Comparison of ENCODE assay signal across 8 cellular contexts in genomic region chrX:103845165-103845653, GRCh38. TPM values are rescaled to one million over a fixed set of nuclear protein-coding genes. Genes with fewer than 3 reads are reported as not detected.
DNase-seq lines count a peak whose midpoint lies in the region; ATAC-seq and TF ChIP-seq lines count a peak whose summit lies in the region.

No MANE protein-coding gene starts in this region.

- H3K27me3 ChIP-seq in gastroesophageal sphincter (no peaks in the 10 kb centered on the region), parathyroid adenoma (ENCODE audit: control insufficient read depth, insufficient read depth, low read length) (no peaks in the 10 kb centered on the region)

- ATAC-seq in GM19397 (IDR thresholded peaks at IDR 0.05; ENCODE audit: unreplicated experiment): peak; percentile 86
- ATAC-seq in HG03439 (IDR thresholded peaks at IDR 0.05; ENCODE audit: unreplicated experiment): peak; percentile 87
- peak; percentile 85 for ATAC-seq in gastroesophageal sphincter

- no peak overlapping the region for H3K9ac ChIP-seq in parathyroid adenoma

- H3K4me1 ChIP-seq in gastroesophageal sphincter: peaks cover 0 to 5% (median 0%) of the 10 kb centered on the region in 3 donors
- H3K4me1 ChIP-seq in parathyroid adenoma: no peaks in the 10 kb centered on the region

- TF ChIP-seq EP300 in gastroesophageal sphincter (IDR thresholded peaks at IDR 0.05): no peak

- no peaks in the 10 kb centered on the region for H3K9me3 ChIP-seq in gastroesophageal sphincter
- H3K9me3 ChIP-seq in parathyroid adenoma (ENCODE audit: control insufficient read depth, low read length): no peaks in the 10 kb centered on the region

- H3K36me3 ChIP-seq in gastroesophageal sphincter (no peaks in the 10 kb centered on the region), parathyroid adenoma (ENCODE audit: control insufficient read depth, insufficient read depth, low read length) (no peaks in the 10 kb centered on the region)

- H3K79me2 ChIP-seq in parathyroid adenoma: no peaks in the 10 kb centered on the region

- TF ChIP-seq POLR2A in gastroesophageal sphincter (IDR thresholded peaks at IDR 0.05): no peak

- 0% methylated on average over 3 to 4 of the region's 4 CpGs for WGBS in gastroesophageal sphincter (ENCODE audit: low coverage in 1 of 2), 2 donors

- H2AFZ ChIP-seq in parathyroid adenoma: no peak overlapping the region

- no peak overlapping the region for H3K27ac ChIP-seq in gastroesophageal sphincter
- no peak overlapping the region for H3K27ac ChIP-seq in parathyroid adenoma

- H3K4me2 ChIP-seq in parathyroid adenoma (ENCODE audit: low read length): peak overlapping the region; percentile 38

- no peak overlapping the region for H3K4me3 ChIP-seq in gastroesophageal sphincter
- H3K4me3 ChIP-seq in parathyroid adenoma (ENCODE audit: low read depth, low read length): peak overlapping the region; percentile 27

- DNase-seq in D341Med (ENCODE audit: low spot score): peak; percentile 54
- peak; percentile 89 for DNase-seq in OCI-M1 (lab: John Stamatoyannopoulos, UW)
- peak; percentile 11 for DNase-seq in activated T-helper 9 cell treated with anti-CD3 and anti-CD28 coated beads, Interleukin-2, amount 50 U/mL, for 16 hours (ENCODE audit: low read depth)
- DNase-seq in GM19238 (ENCODE audit: insufficient read length, low spot score): no peak

- TF ChIP-seq CTCF in gastroesophageal sphincter (IDR thresholded peaks at IDR 0.05) (peak; percentile 32 to 75 (median 57)), parathyroid adenoma (IDR thresholded peaks at IDR 0.05) (peak; percentile 49)

RNA-seq across cellular contexts. Expression of gene RAB9B, which starts 13.2 kb away (rescaled TPM):
- total RNA-seq in gastroesophageal sphincter: 10 to 100 TPM in 3 of 4 donors, 1 to 10 TPM in 1; 9.4 to 25.4 (median 13.0) TPM
